19 cellular contexts compared by ENCODE assay signal in genomic region chr7:122521767-122522166, GRCh38.
"Had no signal": no experiment of that assay in that cellular context is flagged by ENCODE, and none has a peak within 500 bp of the region (broad histone marks: within the 10 kb centered on the region; RNA-seq: fewer than 3 reads in every experiment).

No MANE protein-coding gene starts in this region.

- H3K4me2 ChIP-seq: SK-N-SH had no signal

- H3K4me3 ChIP-seq: SJSA1 had no signal

- H3K36me3 ChIP-seq: SJSA1 had no signal

- H3K4me1 ChIP-seq: SJSA1 had no signal

- H3K4me1 Mint-ChIP-seq: T-cell had no signal

- H3K36me3 Mint-ChIP-seq: T-cell had no signal

- H3K27me3 ChIP-seq: SJSA1 had no signal

- H3K9ac ChIP-seq: SK-N-SH had no signal

- H3K27ac ChIP-seq: HL-60, SJSA1 had no signal

- H3K4me3 Mint-ChIP-seq: T-cell had no signal

- H3K9me3 ChIP-seq: SJSA1, SK-N-SH had no signal

- DNase-seq: IMR-90, Kasumi-1, KG1, MM.1S, NCI-H2029, NCI-H2081 treated with DMSO at 0.1 percent for 48 hours, NCI-H2171, NCI-H226, NCI-H446, NCI-H510A, NCI-H774, Right ventricle myocardium superior, RPMI8226, SIG-M5, SK-N-SH, SW 1271, T-cell had no signal

- H3K27ac Mint-ChIP-seq: T-cell had no signal
